ENCODE assay signal across 9 cellular contexts in genomic region chr17:49861150-49861884, GRCh38. TPM values are rescaled to one million over a fixed set of nuclear protein-coding genes. Genes with fewer than 3 reads are reported as not detected.
DNase-seq lines count a peak whose midpoint lies in the region; ATAC-seq and TF ChIP-seq lines count a peak whose summit lies in the region.
"Had no signal": no experiment of that assay in that cellular context is flagged by ENCODE, and none has a peak within 500 bp of the region (broad histone marks: within the 10 kb centered on the region; RNA-seq: fewer than 3 reads in every experiment).

No MANE protein-coding gene starts in this region.

- intact Hi-C loops in Calu3 (cut with micrococcal nuclease; ENCODE audit: unreplicated experiment) (loop anchor here (1.0 kb wide), 1 partner anchor 137 kb away; no protein-coding TSS in a partner anchor), right cardiac atrium (cut with DNase I) (loop anchor here (2.0 to 10.0 kb wide), 4 partner anchors 135 to 223 kb away; partner anchors contain the start of gene DLX3 (in 1 of the 4))

- H3K27me3 Mint-ChIP-seq in Calu3 (ENCODE audit: unreplicated experiment), result peaks cover 62% of the 10 kb centered on the region

- H3K27ac Mint-ChIP-seq in Calu3 (ENCODE audit: unreplicated experiment), result peak overlapping the region; percentile 20
- H3K27ac Mint-ChIP-seq in activated naive CD4-positive, alpha-beta T cell treated with anti-CD3 and anti-CD28 coated beads, Interleukin-2, amount 50 U/mL, for 72 hours, result no peak overlapping the region

- BruUV-seq in Calu3 (replicated peaks; lab: Mats Ljungman, UMichigan), result no TSS peak

- H3K36me3 Mint-ChIP-seq in Calu3 (ENCODE audit: insufficient read depth, unreplicated experiment), result peaks cover 11% of the 10 kb centered on the region
- no peaks in the 10 kb centered on the region for H3K36me3 Mint-ChIP-seq in activated naive CD4-positive, alpha-beta T cell treated with anti-CD3 and anti-CD28 coated beads, Interleukin-2, amount 50 U/mL, for 72 hours

- no peaks in the 10 kb centered on the region for H3K27me3 ChIP-seq in right cardiac atrium (ENCODE audit: control insufficient read depth, insufficient read depth)

- ATAC-seq in SK-N-SH treated with all-trans-retinoic acid at 6 μM for 48 hours (peak; percentile 58), right cardiac atrium (peak in 1 of 2 donors; percentile 39), GM19452 (IDR thresholded peaks at IDR 0.05; ENCODE audit: unreplicated experiment) (no peak), HG03469 (IDR thresholded peaks at IDR 0.05; ENCODE audit: unreplicated experiment) (no peak)
- ATAC-seq in activated naive CD4-positive, alpha-beta T cell treated with anti-CD3 and anti-CD28 coated beads, Interleukin-2, amount 50 U/mL, for 72 hours, result peak; percentile 47 to 52

- peak; percentile 99 for TF ChIP-seq CTCF in Calu3 (IDR thresholded peaks at IDR 0.05; ENCODE audit: unreplicated experiment)

- no peak overlapping the region for H3K4me3 ChIP-seq in right cardiac atrium (ENCODE audit: low read length)
- H3K4me3 ChIP-seq: SK-N-MC had no signal

- H3K27ac ChIP-seq in right cardiac atrium (ENCODE audit: low read length), result no peak overlapping the region
- H3K27ac ChIP-seq: SK-N-MC had no signal

- WGBS in right cardiac atrium, result 38% methylated on average over 16 of the region's 16 CpGs

- H3K4me1 Mint-ChIP-seq in Calu3 (ENCODE audit: low read depth, unreplicated experiment), result peaks cover 10% of the 10 kb centered on the region

- H3K9me3 Mint-ChIP-seq in Calu3 (ENCODE audit: low read depth, unreplicated experiment), result no peaks in the 10 kb centered on the region
- no peaks in the 10 kb centered on the region for H3K9me3 Mint-ChIP-seq in activated naive CD4-positive, alpha-beta T cell treated with anti-CD3 and anti-CD28 coated beads, Interleukin-2, amount 50 U/mL, for 72 hours

- CTCF ChIA-PET in Calu3 (lab: Charles Lee), result interaction anchor here (0.5 to 6.3 kb wide), 5 partner anchors 15 to 195 kb away, joined by 3 to 123 read pairs (median 3); partner anchors contain the start of genes DLX3 and ITGA3

- H3K4me3 Mint-ChIP-seq in Calu3 (ENCODE audit: low read depth, unreplicated experiment), result no peak overlapping the region

- DNase-seq in Calu3, result peak; percentile 75
- peak; percentile 6 for DNase-seq in HS-5 (ENCODE audit: low read depth)
- peak in 1 of 2 donors; percentile 42 for DNase-seq in activated naive CD4-positive, alpha-beta T cell treated with anti-CD3 and anti-CD28 coated beads, Interleukin-2, amount 50 U/mL, for 72 hours (ENCODE audit: low spot score in 2 of 2)
- peak; percentile 44 to 70 (median 68) for DNase-seq in right cardiac atrium
- peak; percentile 16 to 40 (median 38) for DNase-seq in stimulated activated CD4-positive, alpha-beta T cell treated with anti-CD3 and anti-CD28 coated beads, Interleukin-12 subunit alpha, Interleukin-12 subunit beta, amount 100 ng/mL, for 48 hours (ENCODE audit: low read depth in 2 of 3, low spot score in 1 of 3)

- H3K4me1 ChIP-seq in right cardiac atrium (ENCODE audit: control insufficient read depth, insufficient read depth, low read length), result no peaks in the 10 kb centered on the region

- no peaks in the 10 kb centered on the region for H3K9me3 ChIP-seq in right cardiac atrium (ENCODE audit: control insufficient read depth, low read length)

TF ChIP-seq in SK-N-SH treated with all-trans-retinoic acid at 6 μM for 48 hours, 23 proteins besides CTCF, POLR2A, EP300 and RAD21:
- TF ChIP-seq SNAI2 (CRISPR knock-in tag; IDR thresholded peaks at IDR 0.05), result no peak
- no peak for TF ChIP-seq RARB (CRISPR knock-in tag; IDR thresholded peaks at IDR 0.05)
- TF ChIP-seq CREB5 (CRISPR knock-in tag; IDR thresholded peaks at IDR 0.05; ENCODE audit: low read depth), result no peak

RNA-seq across cellular contexts. Expression of gene TAC4, which starts 13.4 kb away (rescaled TPM):
- total RNA-seq in Calu3 (2022), result not detected in 2 replicates
- not detected for total RNA-seq in activated naive CD4-positive, alpha-beta T cell treated with anti-CD3 and anti-CD28 coated beads, Interleukin-2, amount 50 U/mL, for 72 hours
- total RNA-seq in right cardiac atrium, result 1 to 10 TPM in 1 of 4 donors, under 1 TPM in 1, not detected in 2; 0.47 to 1.1 TPM
- polyA plus RNA-seq in right cardiac atrium, result 1.0 TPM

Comparison
In these comparisons a context has a peak if more than half of its experiments do, and no peak if none do; other contexts are left out.
1. ATAC-seq: peak in SK-N-SH treated with all-trans-retinoic acid at 6 μM for 48 hours (single experiment) and activated naive CD4-positive, alpha-beta T cell treated with anti-CD3 and anti-CD28 coated beads, Interleukin-2, amount 50 U/mL, for 72 hours (2 of 2); none in GM19452 (single experiment) and HG03469 (single experiment).